ENCODE assay signal across 8 cellular contexts in the genomic region with DNA sequence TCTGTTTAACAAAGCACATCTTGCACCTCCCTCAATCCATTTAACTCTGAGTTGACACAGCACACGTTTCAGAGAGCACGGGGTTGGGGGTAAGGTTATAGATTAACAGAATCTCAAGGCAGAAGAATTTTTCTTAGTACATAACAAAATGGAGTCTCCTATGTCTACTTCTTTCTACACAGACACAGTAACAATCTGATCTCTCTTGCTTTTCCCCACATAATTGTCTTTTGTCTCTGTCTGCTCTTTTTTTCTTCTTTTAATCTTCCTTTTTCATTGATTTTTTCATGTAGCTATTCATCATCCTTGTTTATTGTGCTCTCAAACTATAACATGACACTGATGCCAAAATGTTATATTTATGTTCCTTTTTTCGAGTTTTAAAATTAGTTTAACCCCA.
DNase-seq lines count a peak whose midpoint lies in the region; ATAC-seq, FAIRE-seq and TF ChIP-seq lines count a peak whose summit lies in the region.
"Not testable (repeated sequence)": the region's sequence is repeated elsewhere in the genome, so short reads cannot be mapped to it uniquely, and the experiment has no call there.

No MANE protein-coding gene starts in this region.

- H3K27ac ChIP-seq in A549 (peak overlapping the region; percentile 49 to 78; a peak in 4 of 6 replicates), GM23338 (ENCODE audit: low read depth) (peak overlapping the region; percentile 96), HUES64 (ENCODE audit: low read depth, low read length) (peak overlapping the region; percentile 92)
- H3K27ac ChIP-seq in iPS-20b (ENCODE audit: low read length) = not testable (repeated sequence)

- peaks cover 14% of the 10 kb centered on the region for H3K36me3 Mint-ChIP-seq in GM23338 (ENCODE audit: low read depth)
- peaks cover 31% of the 10 kb centered on the region for H3K36me3 Mint-ChIP-seq in WTC11
- peaks cover 11% of the 10 kb centered on the region for H3K36me3 Mint-ChIP-seq in glutamatergic neuron (ENCODE audit: unreplicated experiment)
- peaks cover 24% of the 10 kb centered on the region for H3K36me3 Mint-ChIP-seq in mesothelial cell of epicardium
- peaks cover 23% of the 10 kb centered on the region for H3K36me3 Mint-ChIP-seq in type B pancreatic cell

- not testable (repeated sequence) for H3K36me3 ChIP-seq in GM23338 (ENCODE audit: insufficient read depth); iPS-20b (ENCODE audit: insufficient read depth, low read depth, low read length)
- peaks cover 15% of the 10 kb centered on the region; the same call in 1 of the 2 replicates for H3K36me3 ChIP-seq in HUES64 (ENCODE audit: insufficient read depth, low read length)

- not testable (repeated sequence) for H2AFZ ChIP-seq in GM23338

- CTCF ChIA-PET in A549 (lab: Yijun Ruan, JAX); WTC11 (lab: Charles Lee): not testable (repeated sequence)

- POLR2A ChIA-PET in A549 (lab: Yijun Ruan, JAX); WTC11 (lab: Charles Lee): not testable (repeated sequence)

- not testable (repeated sequence) for ATAC-seq in A549, GM23338, WTC11

- H3K9me3 Mint-ChIP-seq in GM23338; glutamatergic neuron (ENCODE audit: unreplicated experiment): not testable (repeated sequence)
- H3K9me3 Mint-ChIP-seq in WTC11 = peaks cover 24% of the 10 kb centered on the region
- peaks cover 22% of the 10 kb centered on the region for H3K9me3 Mint-ChIP-seq in mesothelial cell of epicardium
- H3K9me3 Mint-ChIP-seq in type B pancreatic cell = peaks cover 11% of the 10 kb centered on the region

- H3K79me2 ChIP-seq in GM23338 (replicated peaks; ENCODE audit: insufficient read depth) = not testable (repeated sequence)

- WGBS in A549 (ENCODE audit: missing lambda C conversion rate) = 1% methylated on average over 3 of the region's 3 CpGs
- WGBS in HUES64 = no CpG with 5 or more reads among the region's 3 CpGs

- DNase-seq in A549 (ENCODE audit: low read depth in 1 of 2, low spot score in 1 of 2); GM23338 (ENCODE audit: low spot score); WTC11 (ENCODE audit: low spot score); glutamatergic neuron; mesothelial cell of epicardium (ENCODE audit: low spot score in 2 of 2, unreplicated experiment in 2 of 2); type B pancreatic cell (ENCODE audit: extremely low spot score, unreplicated experiment): not testable (repeated sequence)

- H3K27me3 ChIP-seq in GM23338 (ENCODE audit: insufficient read depth); HUES64 (ENCODE audit: insufficient read depth, low read length); iPS-20b (ENCODE audit: insufficient read depth, low read length): not testable (repeated sequence)

- TF ChIP-seq RAD21 in A549 (conservative IDR thresholded peaks at IDR 0.05 in 1 of 2, IDR thresholded peaks at IDR 0.05 in 1 of 2) = not testable (repeated sequence)

- peak overlapping the region; percentile 59 for H3K4me2 ChIP-seq in A549
- H3K4me2 ChIP-seq in GM23338 = peak overlapping the region; percentile 53

- TF ChIP-seq CTCF in A549 (IDR thresholded peaks at IDR 0.05); GM23338 (conservative IDR thresholded peaks at IDR 0.05; ENCODE audit: low read depth in 2 of 2); WTC11 (IDR thresholded peaks at IDR 0.05); glutamatergic neuron (IDR thresholded peaks at IDR 0.05; ENCODE audit: partially characterized antibody, unreplicated experiment); mesothelial cell of epicardium (IDR thresholded peaks at IDR 0.05; ENCODE audit: unreplicated experiment); type B pancreatic cell (conservative IDR thresholded peaks at IDR 0.05): not testable (repeated sequence)

- TF ChIP-seq POLR2A in A549 (IDR thresholded peaks at IDR 0.05; ENCODE audit: low read length) = not testable (repeated sequence)

- H3K9ac ChIP-seq in HUES64 (ENCODE audit: low read depth, low read length) = peak overlapping the region; percentile 80
- peak overlapping the region; percentile 71; the same call in 1 of the 2 replicates for H3K9ac ChIP-seq in iPS-20b (ENCODE audit: low read depth, low read length)

- not testable (repeated sequence) for H3K27me3 Mint-ChIP-seq in GM23338 (ENCODE audit: insufficient read depth, low read depth, poor library complexity); WTC11 (ENCODE audit: low read depth); glutamatergic neuron (ENCODE audit: unreplicated experiment); mesothelial cell of epicardium (ENCODE audit: low read depth); type B pancreatic cell

- H3K4me3 ChIP-seq in A549 = not testable (repeated sequence)
- H3K4me3 ChIP-seq in GM23338 (peak overlapping the region; percentile 21), HUES64 (ENCODE audit: low read length) (peak overlapping the region; percentile 32), iPS-20b (ENCODE audit: low read length) (peak overlapping the region; percentile 40; the same call in 1 of the 2 replicates)

- not testable (repeated sequence) for FAIRE-seq in A549 (lab: Jason Lieb, UNC)

- H3K4me1 Mint-ChIP-seq in GM23338 (peaks cover 20% of the 10 kb centered on the region), WTC11 (peaks cover 24% of the 10 kb centered on the region)
- H3K4me1 Mint-ChIP-seq in glutamatergic neuron (ENCODE audit: low read depth, unreplicated experiment); mesothelial cell of epicardium; type B pancreatic cell (ENCODE audit: unreplicated experiment): not testable (repeated sequence)

- not testable (repeated sequence) for TF ChIP-seq EP300 in A549 (IDR thresholded peaks at IDR 0.05)

- peak overlapping the region; percentile 84 for H3K27ac Mint-ChIP-seq in GM23338
- peak overlapping the region; percentile 75 for H3K27ac Mint-ChIP-seq in WTC11
- peak overlapping the region; percentile 69 for H3K27ac Mint-ChIP-seq in glutamatergic neuron (ENCODE audit: unreplicated experiment)
- peak overlapping the region; percentile 44 for H3K27ac Mint-ChIP-seq in mesothelial cell of epicardium
- H3K27ac Mint-ChIP-seq in type B pancreatic cell = peak overlapping the region; percentile 69

- not testable (repeated sequence) for H3K9me2 ChIP-seq in GM23338 (ENCODE audit: insufficient read depth)

- H3K4me3 Mint-ChIP-seq in GM23338 = peak overlapping the region; percentile 46; the same call in 2 of the 3 replicates
- peak overlapping the region; percentile 39 for H3K4me3 Mint-ChIP-seq in WTC11
- H3K4me3 Mint-ChIP-seq in glutamatergic neuron (ENCODE audit: unreplicated experiment) = peak overlapping the region; percentile 26
- H3K4me3 Mint-ChIP-seq in mesothelial cell of epicardium = not testable (repeated sequence)
- peak overlapping the region; percentile 42 for H3K4me3 Mint-ChIP-seq in type B pancreatic cell

- H3K4me1 ChIP-seq in A549 (peaks cover 29% of the 10 kb centered on the region), GM23338 (ENCODE audit: insufficient read depth) (peaks cover 25% of the 10 kb centered on the region), HUES64 (ENCODE audit: insufficient read depth, low read length) (peaks cover 32% of the 10 kb centered on the region), iPS-20b (ENCODE audit: insufficient read depth, low read length) (peaks cover 19% of the 10 kb centered on the region)

- H3F3A ChIP-seq in GM23338 (replicated peaks; ENCODE audit: low read depth) = not testable (repeated sequence)

- not testable (repeated sequence) for H4K20me1 ChIP-seq in GM23338 (replicated peaks; ENCODE audit: insufficient read depth)

- peaks cover 15% of the 10 kb centered on the region; the same call in 2 of the 3 replicates for H3K9me3 ChIP-seq in A549
- not testable (repeated sequence) for H3K9me3 ChIP-seq in HUES64 (ENCODE audit: insufficient read depth, low read depth, low read length); iPS-20b (ENCODE audit: insufficient read depth, low read depth, low read length)

TF ChIP-seq in A549, 52 proteins besides CTCF, POLR2A, EP300 and RAD21:
- TF ChIP-seq EHF (CRISPR knock-in tag; IDR thresholded peaks at IDR 0.05) = peak; percentile 85; the same call in 1 of the 2 replicates
- TF ChIP-seq ZNF302 (CRISPR knock-in tag; IDR thresholded peaks at IDR 0.05) = peak; percentile 85
- peak; percentile 70; the same call in 1 of the 2 replicates for TF ChIP-seq HOXB5 (CRISPR knock-in tag; IDR thresholded peaks at IDR 0.05)
- TF ChIP-seq HOXB13 (CRISPR knock-in tag; IDR thresholded peaks at IDR 0.05; ENCODE audit: low read depth) = peak; percentile 78; the same call in 1 of the 2 replicates
- peak; percentile 40; the same call in 1 of the 2 replicates for TF ChIP-seq FOXS1 (CRISPR knock-in tag; IDR thresholded peaks at IDR 0.05)
